Comparison of ENCODE assay signal across 40 cellular contexts in the genomic region with DNA sequence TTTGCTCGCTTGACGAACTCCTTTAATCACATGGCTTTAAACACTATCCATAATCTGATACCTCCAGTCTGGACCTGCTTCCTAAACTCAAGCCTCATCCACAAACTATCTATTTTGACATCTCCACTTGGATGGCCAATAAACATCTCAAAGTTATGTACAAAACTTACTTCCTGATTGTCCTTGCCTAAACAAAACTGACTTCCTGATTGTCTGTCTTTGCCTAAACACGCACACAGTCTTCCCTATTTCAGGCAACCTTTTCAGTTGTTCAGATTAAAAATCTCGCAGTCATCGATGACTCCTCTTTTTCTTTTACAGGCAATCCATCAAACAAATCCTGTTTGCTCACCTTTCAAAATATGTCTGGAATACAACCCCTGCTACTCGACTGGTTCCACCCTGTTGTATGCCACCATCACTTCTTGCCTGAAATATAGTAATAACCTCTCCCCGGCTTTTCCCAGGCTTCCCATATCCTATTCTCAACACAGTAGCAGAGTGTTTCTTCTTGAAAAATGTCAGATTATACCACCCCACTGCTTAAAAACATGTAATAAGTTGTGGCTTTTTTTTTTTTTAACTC. TPM values are rescaled to one million over a fixed set of nuclear protein-coding genes. Genes with fewer than 3 reads are reported as not detected.
"Had no signal": no experiment of that assay in that cellular context is flagged by ENCODE, and none has a peak within 500 bp of the region (broad histone marks: within the 10 kb centered on the region; RNA-seq: fewer than 3 reads in every experiment).

No MANE protein-coding gene starts in this region.

- H3K4me1 ChIP-seq: body of pancreas, breast epithelium had no signal

- H3K4me2 ChIP-seq: PC-9 had no signal

- H3K4me3 ChIP-seq: body of pancreas, breast epithelium, PC-9 had no signal

- ATAC-seq: activated CD4-positive, alpha-beta T cell treated with anti-CD3 and anti-CD28 coated beads for 36 hours; activated CD4-positive, CD25-positive, alpha-beta regulatory T cell treated with anti-CD3 and anti-CD28 coated beads, Interleukin-2, amount 50 U/mL, for 24 hours; activated CD8-positive, alpha-beta T cell treated with anti-CD3 and anti-CD28 coated beads, Interleukin-2, amount 10 ng/mL, durations not matched to agents 7 days and 5 days; body of pancreas; Right ventricle myocardium inferior; SK-N-SH treated with all-trans-retinoic acid at 6 μM for 48 hours; WTC11 had no signal

- DNase-seq: activated CD4-positive, alpha-beta T cell treated with anti-CD3 and anti-CD28 coated beads for 36 hours; activated CD4-positive, alpha-beta T cell treated with anti-CD3 and anti-CD28 coated beads, Interleukin-2, amount 10 ng/mL, durations not matched to agents 7 days and 5 days; activated CD4-positive, alpha-beta T cell treated with anti-CD3 and anti-CD28 coated beads, Interleukin-2, amount 50 U/mL, for 48 hours; activated CD8-positive, alpha-beta T cell treated with anti-CD3 and anti-CD28 coated beads, Interleukin-2, amount 10 ng/mL, durations not matched to agents 7 days and 5 days; activated gamma-delta T cell; activated naive CD4-positive, alpha-beta T cell treated with Interleukin-2 at 50 U/mL for 16 hours; activated naive CD8-positive, alpha-beta T cell treated with anti-CD3 and anti-CD28 coated beads, Interleukin-2, amount 10 ng/mL, durations not matched to agents 7 days and 5 days; activated T-cell treated with anti-CD3 and anti-CD28 coated beads, Interleukin-2, amount 50 U/mL, for 24 hours; amygdala; body of pancreas; Kasumi-1; KBM-7; MM.1S; NCI-H1105; NCI-H1417 treated with DMSO at 0.1 percent for 48 hours; NCI-H187 treated with DMSO at 0.1 percent for 48 hours; NCI-H2081; NCI-H2171 treated with DMSO at 0.1 percent for 48 hours; NCI-H226; NCI-H446 treated with DMSO at 0.1 percent for 48 hours; NCI-H524; NCI-H69; PC-9; SIG-M5; SW 1271; T-helper 1 cell; T-helper 2 cell; T-helper 9 cell had no signal

- H2AFZ ChIP-seq: PC-9 had no signal

- H3K36me3 ChIP-seq: breast epithelium had no signal

- H3K27ac ChIP-seq: body of pancreas, breast epithelium, PC-9, RWPE1 had no signal

- H3K27me3 ChIP-seq: body of pancreas, breast epithelium had no signal

- FAIRE-seq: astrocyte, RCC 7860 had no signal

- H3K9me3 ChIP-seq: body of pancreas, breast epithelium had no signal

RNA-seq across cellular contexts. Expression of a gene that starts 39.0 kb away (rescaled TPM):
- total RNA-seq: activated CD4-positive, alpha-beta T cell treated with anti-CD3 and anti-CD28 coated beads for 36 hours; activated CD4-positive, alpha-beta T cell treated with anti-CD3 and anti-CD28 coated beads, Interleukin-2, amount 10 ng/mL, durations not matched to agents 7 days and 5 days; activated CD8-positive, alpha-beta T cell treated with anti-CD3 and anti-CD28 coated beads, Interleukin-2, amount 10 ng/mL, durations not matched to agents 7 days and 5 days; activated naive CD8-positive, alpha-beta T cell treated with anti-CD3 and anti-CD28 coated beads, Interleukin-2, amount 10 ng/mL, durations not matched to agents 7 days and 5 days; activated T-helper 2 cell treated with anti-CD3 and anti-CD28 coated beads, Interferon-gamma antibody, Interleukin-2, Interleukin-4, amounts not matched to agents 10 μg/mL and 5 μg/mL and 100 μg/mL, durations not matched to agents 14 hours and 24 hours and 36 hours; astrocyte; body of pancreas; breast epithelium; OCI-LY7; PC-9; Right ventricle myocardium inferior; SK-MEL-5 had no signal
- polyA plus RNA-seq: IgD-negative memory B cell had no signal
